ENCODE assay signal across 10 cellular contexts in the genomic region with DNA sequence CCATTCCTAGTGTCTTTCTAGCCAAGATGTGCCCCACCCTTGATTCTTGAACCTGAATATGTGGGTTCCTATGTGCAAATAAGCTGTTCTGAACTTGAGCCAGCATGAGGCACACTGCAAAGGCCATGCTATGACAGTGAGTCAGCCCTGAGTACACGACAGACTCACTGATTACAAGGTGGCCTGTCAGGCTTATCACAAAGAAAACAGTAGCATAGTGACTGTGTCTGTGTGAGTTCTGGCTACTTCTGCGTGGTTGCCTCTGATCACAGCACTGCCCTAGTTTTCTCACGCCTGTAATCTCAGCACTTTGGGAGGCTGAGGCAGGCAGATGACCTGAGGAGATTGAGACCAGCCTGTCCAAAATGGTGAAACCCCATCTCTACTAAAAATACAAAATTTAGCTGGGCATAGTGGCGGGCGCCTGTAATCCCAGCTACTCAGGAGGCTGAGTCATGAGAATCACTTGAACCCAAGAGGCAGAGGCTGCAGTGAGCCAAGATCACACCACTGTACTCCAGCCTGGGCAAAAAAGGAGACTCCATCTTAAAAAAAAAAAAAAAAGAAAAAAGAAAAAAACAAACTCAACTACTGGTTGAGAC. TPM values are rescaled to one million over a fixed set of nuclear protein-coding genes. Genes with fewer than 3 reads are reported as not detected.
DNase-seq lines count a peak whose midpoint lies in the region; ATAC-seq, FAIRE-seq and TF ChIP-seq lines count a peak whose summit lies in the region.
"Not testable (repeated sequence)": the region's sequence is repeated elsewhere in the genome, so short reads cannot be mapped to it uniquely, and the experiment has no call there.
"Had no signal": no experiment of that assay in that cellular context is flagged by ENCODE, and none has a peak within 500 bp of the region (broad histone marks: within the 10 kb centered on the region; RNA-seq: fewer than 3 reads in every experiment).

No MANE protein-coding gene starts in this region.

- TF ChIP-seq CTCF in right lobe of liver (IDR thresholded peaks at IDR 0.05): not testable (repeated sequence)

- not testable (repeated sequence) for H3K27me3 ChIP-seq in right lobe of liver

- not testable (repeated sequence) for H3K9me3 Mint-ChIP-seq in activated T-cell treated with anti-CD3 and anti-CD28 coated beads, Interleukin-2, amount 50 U/mL, for 72 hours

- DNase-seq in Caki2 (ENCODE audit: low read depth) (peak; percentile 91), HT1080 (ENCODE audit: low read depth) (peak; percentile 89), RCC 7860 (ENCODE audit: low spot score) (peak; percentile 94), dermis microvascular lymphatic vessel endothelial cell (ENCODE audit: low read depth in 2 of 2) (peak; percentile 18 to 79), left cardiac atrium (peak; percentile 46), right lobe of liver (peak in 1 of 3 donors; percentile 38)
- peak; percentile 18 to 29 for DNase-seq in activated T-cell treated with anti-CD3 and anti-CD28 coated beads, Interleukin-2, amount 50 U/mL, for 72 hours
- peak; percentile 22 for DNase-seq in stimulated activated CD4-positive, alpha-beta T cell treated with anti-CD3 and anti-CD28 coated beads, Interleukin-1b, Interleukin-23, amount 100 ng/mL, for 48 hours

- H3K27ac Mint-ChIP-seq in activated T-cell treated with anti-CD3 and anti-CD28 coated beads, Interleukin-2, amount 50 U/mL, for 72 hours: peak overlapping the region; percentile 32

- H3K4me1 Mint-ChIP-seq in activated T-cell treated with anti-CD3 and anti-CD28 coated beads, Interleukin-2, amount 50 U/mL, for 72 hours (ENCODE audit: low read depth): peaks cover 24% of the 10 kb centered on the region

- not testable (repeated sequence) for H3K4me3 ChIP-seq in right lobe of liver

- in situ Hi-C loops in Caki2 (cut with HindIII; ENCODE audit: low pct_unique_long_range_greater_than_20kb, low sequenced_read_pairs): not testable (repeated sequence)

- not testable (repeated sequence) for H3K4me3 Mint-ChIP-seq in activated T-cell treated with anti-CD3 and anti-CD28 coated beads, Interleukin-2, amount 50 U/mL, for 72 hours

- peaks cover 0 to 25% (median 9%) of the 10 kb centered on the region in 4 donors for H3K4me1 ChIP-seq in right lobe of liver

- peak overlapping the region; percentile 41 to 80 (median 73) for H3K27ac ChIP-seq in right lobe of liver

- not testable (repeated sequence) for H3K36me3 Mint-ChIP-seq in activated T-cell treated with anti-CD3 and anti-CD28 coated beads, Interleukin-2, amount 50 U/mL, for 72 hours (ENCODE audit: insufficient read depth in 2 of 2)

- FAIRE-seq in RCC 7860 (lab: Jason Lieb, UNC): peak; percentile 90

- ATAC-seq in activated T-cell treated with anti-CD3 and anti-CD28 coated beads, Interleukin-2, amount 50 U/mL, for 72 hours (replicated peaks in 1 of 2): peak; percentile 92
- peak; percentile 96 to 99 for ATAC-seq in left cardiac atrium
- peak; percentile 85 to 94 (median 90) for ATAC-seq in right lobe of liver

- 39% methylated on average over 4 of the region's 5 CpGs for WGBS in right lobe of liver (ENCODE audit: insufficient coverage, low coverage, low lambda C conversion rate, missing lambda C conversion rate)

- peak; percentile 36 for TF ChIP-seq POLR2A in right lobe of liver (IDR thresholded peaks at IDR 0.05)

- peaks cover 27% of the 10 kb centered on the region for H3K27me3 Mint-ChIP-seq in activated T-cell treated with anti-CD3 and anti-CD28 coated beads, Interleukin-2, amount 50 U/mL, for 72 hours (ENCODE audit: low read depth)

- H3K36me3 ChIP-seq in right lobe of liver: peaks cover 0 to 52% (median 13%) of the 10 kb centered on the region in 4 donors

- H3K9me3 ChIP-seq in right lobe of liver: not testable (repeated sequence)

- intact Hi-C loops in left cardiac atrium (cut with DNase I): loop anchor here in 1 of 2 donors (2.0 to 5.0 kb wide), 2 partner anchors 35 to 60 kb away; no protein-coding TSS in a partner anchor
- intact Hi-C loops in right lobe of liver (cut with DNase I): not testable (repeated sequence)

RNA-seq across cellular contexts. Expression of a gene that starts 18.8 kb away (rescaled TPM):
- total RNA-seq in Caki2 (2014; rRNA removed; shearing (Covaris generic); ENCODE audit: low replicate concordance): not detected in 2 replicates
- total RNA-seq in HT1080 (2014; rRNA removed; shearing (Covaris generic)): under 0.01 TPM in 1 of 2 replicates, not detected in the other
- polyA plus RNA-seq in HT1080 (2015; cell fraction: cytosol; rRNA removed): not detected in 2 replicates
- polyA plus RNA-seq in HT1080 (2015; cell fraction: nucleus; rRNA removed): 0.03 TPM in 1 of 2 replicates, not detected in the other
- total RNA-seq in activated T-cell treated with anti-CD3 and anti-CD28 coated beads, Interleukin-2, amount 50 U/mL, for 72 hours: not detected
- total RNA-seq in dermis microvascular lymphatic vessel endothelial cell: not detected in 2 replicates
- 1 to 10 TPM in 1 of 2 donors, under 1 TPM in 1; 0.37 to 1.1 TPM for total RNA-seq in left cardiac atrium
- 100 to 1,000 TPM in 2 of 6 experiments, 10 to 100 TPM in 4; 21.3 to 128 (median 54.8) TPM for total RNA-seq in right lobe of liver
- total RNA-seq: activated CD4-positive, alpha-beta memory T cell treated with anti-CD3 and anti-CD28 coated beads, Interleukin-2, amount 10 ng/mL, durations not matched to agents 7 days and 5 days; ascending aorta had no signal

RNA-seq across cellular contexts. Expression of a gene that starts 57.1 kb away (rescaled TPM):
- 0.70 and 0.88 TPM in 2 replicates for total RNA-seq in Caki2 (2014; rRNA removed; shearing (Covaris generic); ENCODE audit: low replicate concordance)
- total RNA-seq in HT1080 (2014; rRNA removed; shearing (Covaris generic)): 0.20 and 0.21 TPM in 2 replicates
- 0.11 TPM in 1 of 2 replicates, not detected in the other for polyA plus RNA-seq in HT1080 (2015; cell fraction: cytosol; rRNA removed)
- polyA plus RNA-seq in HT1080 (2015; cell fraction: nucleus; rRNA removed): 0.11 TPM in 1 of 2 replicates, not detected in the other
- total RNA-seq in activated T-cell treated with anti-CD3 and anti-CD28 coated beads, Interleukin-2, amount 50 U/mL, for 72 hours: 1 to 10 TPM; 4.6 to 6.3 TPM
- total RNA-seq in dermis microvascular lymphatic vessel endothelial cell: not detected in 2 replicates
- 10 to 100 TPM; 47.6 to 76.9 TPM for total RNA-seq in left cardiac atrium
- 1 to 10 TPM in 2 of 6 experiments, under 1 TPM in 4; 0.29 to 1.2 (median 0.55) TPM for total RNA-seq in right lobe of liver
- total RNA-seq: activated CD4-positive, alpha-beta memory T cell treated with anti-CD3 and anti-CD28 coated beads, Interleukin-2, amount 10 ng/mL, durations not matched to agents 7 days and 5 days; ascending aorta had no signal

Comparison
In these comparisons a context has a peak if more than half of its experiments do, and no peak if none do; other contexts are left out.
1. RNA of a gene that starts 18.8 kb away (total RNA-seq): 21.3 to 128 TPM in right lobe of liver; 0.37 to 1.1 TPM in left cardiac atrium, not detected in Caki2, under 0.01 TPM in HT1080, not detected in activated T-cell treated with anti-CD3 and anti-CD28 coated beads, Interleukin-2, amount 50 U/mL, for 72 hours and not detected in dermis microvascular lymphatic vessel endothelial cell; every median in the first group is over 10 times any median in the second.
2. RNA of a gene that starts 57.1 kb away (total RNA-seq): 47.6 to 76.9 TPM in left cardiac atrium; 4.6 to 6.3 TPM in activated T-cell treated with anti-CD3 and anti-CD28 coated beads, Interleukin-2, amount 50 U/mL, for 72 hours, 0.70 to 0.88 TPM in Caki2, 0.29 to 1.2 TPM in right lobe of liver, 0.20 to 0.21 TPM in HT1080 and not detected in dermis microvascular lymphatic vessel endothelial cell; every median in the first group is over 4 times any median in the second.
3. Peak in every context shown above with its lines, with median percentiles within 50 percentile points of each other: ATAC-seq.